ENCODE assay signal across 21 cellular contexts in genomic region chr2:172753610-172754009, GRCh38.
"Had no signal": no experiment of that assay in that cellular context is flagged by ENCODE, and none has a peak within 500 bp of the region (broad histone marks: within the 10 kb centered on the region; RNA-seq: fewer than 3 reads in every experiment).

No MANE protein-coding gene starts in this region.

- ATAC-seq: activated CD8-positive, alpha-beta T cell treated with anti-CD3 and anti-CD28 coated beads, Interleukin-2, amount 10 ng/mL, durations not matched to agents 7 days and 5 days; body of pancreas; gastroesophageal sphincter; heart left ventricle; left lung had no signal

- H3K4me1 ChIP-seq: body of pancreas, esophagus muscularis mucosa, gastroesophageal sphincter, heart left ventricle, left lung, tibial nerve, vagina had no signal

- H3K4me3 Mint-ChIP-seq: activated CD4-positive, alpha-beta T cell treated with anti-CD3 and anti-CD28 coated beads, Interleukin-2, amount 10 ng/mL, durations not matched to agents 7 days and 5 days; activated CD8-positive, alpha-beta T cell treated with anti-CD3 and anti-CD28 coated beads, Interleukin-2, amount 10 ng/mL, durations not matched to agents 7 days and 5 days; activated T-cell treated with anti-CD3 and anti-CD28 coated beads, Interleukin-2, amount 50 U/mL, for 24 hours; mesothelial cell of epicardium; nephron had no signal

- H3K36me3 ChIP-seq: esophagus muscularis mucosa, gastroesophageal sphincter, heart left ventricle, left lung, tibial nerve, vagina had no signal

- H3K27ac Mint-ChIP-seq: activated CD4-positive, alpha-beta T cell treated with anti-CD3 and anti-CD28 coated beads, Interleukin-2, amount 10 ng/mL, durations not matched to agents 7 days and 5 days; activated CD8-positive, alpha-beta T cell treated with anti-CD3 and anti-CD28 coated beads, Interleukin-2, amount 10 ng/mL, durations not matched to agents 7 days and 5 days; activated T-cell treated with anti-CD3 and anti-CD28 coated beads, Interleukin-2, amount 50 U/mL, for 24 hours; activated T-helper 2 cell treated with anti-CD3 and anti-CD28 coated beads, Interferon-gamma antibody, Interleukin-2, Interleukin-4, amounts not matched to agents 10 μg/mL and 5 μg/mL and 100 μg/mL, durations not matched to agents 14 hours and 24 hours and 36 hours; mesothelial cell of epicardium; nephron; progenitor cell of endocrine pancreas had no signal

- H3K27ac ChIP-seq: body of pancreas, esophagus muscularis mucosa, gastroesophageal sphincter, heart left ventricle, left lung, tibial nerve, vagina had no signal

- H3K4me1 Mint-ChIP-seq: activated CD4-positive, alpha-beta T cell treated with anti-CD3 and anti-CD28 coated beads, Interleukin-2, amount 10 ng/mL, durations not matched to agents 7 days and 5 days; mesothelial cell of epicardium; nephron had no signal

- H3K9me3 Mint-ChIP-seq: activated CD4-positive, alpha-beta T cell treated with anti-CD3 and anti-CD28 coated beads, Interleukin-2, amount 10 ng/mL, durations not matched to agents 7 days and 5 days; activated T-cell treated with anti-CD3 and anti-CD28 coated beads, Interleukin-2, amount 50 U/mL, for 24 hours; activated T-helper 2 cell treated with anti-CD3 and anti-CD28 coated beads, Interferon-gamma antibody, Interleukin-2, Interleukin-4, amounts not matched to agents 10 μg/mL and 5 μg/mL and 100 μg/mL, durations not matched to agents 14 hours and 24 hours and 36 hours had no signal

- DNase-seq: activated CD4-positive, alpha-beta T cell treated with anti-CD3 and anti-CD28 coated beads, Interleukin-2, amount 10 ng/mL, durations not matched to agents 7 days and 5 days; activated CD8-positive, alpha-beta T cell treated with anti-CD3 and anti-CD28 coated beads, Interleukin-2, amount 10 ng/mL, durations not matched to agents 7 days and 5 days; activated naive CD4-positive, alpha-beta T cell treated with Interleukin-2 at 50 U/mL for 16 hours; activated T-cell treated with anti-CD3 and anti-CD28 coated beads, Interleukin-2, amount 50 U/mL, for 24 hours; body of pancreas; dermis blood vessel endothelial cell; effector memory CD4-positive, alpha-beta T cell; heart left ventricle; kidney; left lung; stimulated activated CD4-positive, alpha-beta T cell treated with anti-CD3 and anti-CD28 coated beads, Interleukin-1b, Interleukin-23, amount 100 ng/mL, for 48 hours; stimulated activated CD8-positive, alpha-beta memory T cell treated with anti-CD3 and anti-CD28 coated beads, Interleukin-4, amount 100 ng/mL, for 48 hours; stimulated activated naive CD4-positive, alpha-beta T cell treated with Interleukin-2 at 50 U/mL for 16 hours had no signal

- H3K27me3 Mint-ChIP-seq: progenitor cell of endocrine pancreas had no signal

- H3K27me3 ChIP-seq: body of pancreas, esophagus muscularis mucosa, gastroesophageal sphincter, heart left ventricle, tibial nerve, vagina had no signal

- H3K4me3 ChIP-seq: body of pancreas, esophagus muscularis mucosa, gastroesophageal sphincter, heart left ventricle, left lung, tibial nerve, vagina had no signal

- H3K9me3 ChIP-seq: body of pancreas, esophagus muscularis mucosa, gastroesophageal sphincter, heart left ventricle, left lung, tibial nerve, vagina had no signal
